ENCODE assay signal across 10 cellular contexts in the genomic region with DNA sequence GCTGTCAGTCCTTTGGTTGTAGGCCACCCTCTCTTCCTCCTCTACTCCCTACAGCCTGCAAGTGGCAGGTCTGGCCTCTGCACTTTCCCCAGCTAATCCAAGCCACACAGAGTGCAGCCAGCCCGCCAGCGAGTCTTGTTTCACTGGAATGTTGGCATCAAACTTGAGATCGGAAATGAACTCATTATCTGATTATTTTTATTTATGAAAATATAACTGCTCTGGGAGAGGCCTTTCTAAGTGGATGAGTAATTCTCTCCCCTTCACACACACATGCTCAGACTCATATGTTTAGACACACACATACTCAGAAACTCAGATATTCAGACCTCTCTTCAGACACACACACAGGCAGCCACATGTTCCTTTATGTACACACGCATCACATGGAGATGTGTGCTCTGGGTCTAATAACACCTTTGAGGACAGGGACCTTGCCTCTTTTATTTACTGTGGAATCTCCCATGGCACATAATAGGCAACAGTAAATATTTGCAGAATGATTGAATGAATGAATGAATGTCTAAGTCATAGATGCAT.
DNase-seq lines count a peak whose midpoint lies in the region; ATAC-seq, FAIRE-seq and TF ChIP-seq lines count a peak whose summit lies in the region.
"Had no signal": no experiment of that assay in that cellular context is flagged by ENCODE, and none has a peak within 500 bp of the region (broad histone marks: within the 10 kb centered on the region; RNA-seq: fewer than 3 reads in every experiment).

No MANE protein-coding gene starts in this region.

- peaks cover 2% of the 10 kb centered on the region for H3K4me1 Mint-ChIP-seq in endothelial cell (ENCODE audit: unreplicated experiment)

- H3K27me3 ChIP-seq in colonic mucosa (no peaks in the 10 kb centered on the region), lower lobe of right lung (ENCODE audit: low read depth) (no peaks in the 10 kb centered on the region)

- no peaks in the 10 kb centered on the region for H3K36me3 Mint-ChIP-seq in endothelial cell (ENCODE audit: low read depth, unreplicated experiment)

- peak; percentile 57 for DNase-seq in DMS153 (lab: John Stamatoyannopoulos, UW)
- DNase-seq in DMS153 treated with DMSO at 0.1 percent for 48 hours (lab: John Stamatoyannopoulos, UW; ENCODE audit: unreplicated experiment) = no peak
- DNase-seq in colonic mucosa = peak; percentile 49
- DNase-seq in lower lobe of right lung = no peak
- DNase-seq in urothelium cell line (ENCODE audit: low spot score) = peak; percentile 88
- no peak for DNase-seq in endothelial cell (ENCODE audit: low spot score)
- no peak for DNase-seq in NCI-H1436 treated with DMSO at 0.1 percent for 48 hours (lab: John Stamatoyannopoulos, UW)
- no peak for DNase-seq in stimulated activated CD4-positive, alpha-beta T cell treated with anti-CD3 and anti-CD28 coated beads, Interleukin-1b, Interleukin-23, amount 100 ng/mL, for 48 hours

- ATAC-seq in lower lobe of right lung = peak; percentile 76 to 78

- no peak overlapping the region for H3K27ac Mint-ChIP-seq in endothelial cell (ENCODE audit: unreplicated experiment)

- intact Hi-C loops in colonic mucosa (cut with DNase I) = no loop called here
- intact Hi-C loops in lower lobe of right lung (cut with DNase I) = no loop called here

- TF ChIP-seq CTCF in colonic mucosa (IDR thresholded peaks at IDR 0.05) (no peak), lower lobe of right lung (IDR thresholded peaks at IDR 0.05) (no peak), endothelial cell (IDR thresholded peaks at IDR 0.05; ENCODE audit: unreplicated experiment) (no peak)

- H3K4me1 ChIP-seq in colonic mucosa (no peaks in the 10 kb centered on the region), lower lobe of right lung (peaks cover 45% of the 10 kb centered on the region)

- no peak overlapping the region for H3K4me3 Mint-ChIP-seq in endothelial cell (ENCODE audit: unreplicated experiment)
- H3K4me3 Mint-ChIP-seq: central memory CD8-positive, alpha-beta T cell had no signal

- H3K27me3 Mint-ChIP-seq in endothelial cell (ENCODE audit: unreplicated experiment) = peaks cover 6% of the 10 kb centered on the region
- H3K27me3 Mint-ChIP-seq: central memory CD8-positive, alpha-beta T cell had no signal

- H3K9ac ChIP-seq in colonic mucosa (ENCODE audit: low read depth in 2 of 2, low read length in 2 of 2) = peak overlapping the region in 1 of 2 donors; percentile 28

- H3K9me3 ChIP-seq in colonic mucosa (no peaks in the 10 kb centered on the region), lower lobe of right lung (no peaks in the 10 kb centered on the region)

- H3K9me3 Mint-ChIP-seq in endothelial cell (ENCODE audit: unreplicated experiment) = no peaks in the 10 kb centered on the region
- H3K9me3 Mint-ChIP-seq: central memory CD8-positive, alpha-beta T cell had no signal

- H3K4me3 ChIP-seq in colonic mucosa = no peak overlapping the region
- no peak overlapping the region for H3K4me3 ChIP-seq in lower lobe of right lung

- H3K27ac ChIP-seq in colonic mucosa = peak overlapping the region; percentile 46
- H3K27ac ChIP-seq in lower lobe of right lung = peak overlapping the region; percentile 73
- H3K27ac ChIP-seq: 22Rv1 had no signal

- peak; percentile 93 for FAIRE-seq in urothelium cell line (lab: Jason Lieb, UNC)

- no peaks in the 10 kb centered on the region for H3K36me3 ChIP-seq in colonic mucosa
- H3K36me3 ChIP-seq in lower lobe of right lung = no peaks in the 10 kb centered on the region

Comparison
In these comparisons a context has a peak if more than half of its experiments do, and no peak if none do; other contexts are left out.
1. DNase-seq: peak in DMS153 (single experiment), colonic mucosa (single experiment) and urothelium cell line (single experiment); none in DMS153 treated with DMSO at 0.1 percent for 48 hours (single experiment), lower lobe of right lung (single experiment), endothelial cell (single experiment), NCI-H1436 treated with DMSO at 0.1 percent for 48 hours (single experiment) and stimulated activated CD4-positive, alpha-beta T cell treated with anti-CD3 and anti-CD28 coated beads, Interleukin-1b, Interleukin-23, amount 100 ng/mL, for 48 hours (single experiment).